Comparison of ENCODE assay signal across 2 cellular contexts in genomic region chr5:179766726-179767455, GRCh38.
TF ChIP-seq lines count a peak whose summit lies in the region.

No MANE protein-coding gene starts in this region.

TF ChIP-seq in SK-N-SH, 30 proteins besides CTCF, POLR2A, EP300 and RAD21 (continued from another document):
- TF ChIP-seq ZBTB33 (IDR thresholded peaks at IDR 0.05; ENCODE audit: borderline replicate concordance, low read depth) (no peak), RCOR1 (IDR thresholded peaks at IDR 0.05; ENCODE audit: low read length) (no peak), MAX (IDR thresholded peaks at IDR 0.05; ENCODE audit: low read depth) (no peak), SIN3A (IDR thresholded peaks at IDR 0.05; ENCODE audit: borderline replicate concordance, low read depth, low read length) (no peak), IRF3 (IDR thresholded peaks at IDR 0.05; ENCODE audit: low read depth, low read length) (no peak)
TF ChIP-seq in SK-N-SH: peak in this region for 0.

TF ChIP-seq in SK-N-SH treated with all-trans-retinoic acid at 6 μM for 48 hours, 23 proteins besides CTCF, POLR2A, EP300 and RAD21 (continued from another document):
- no peak for TF ChIP-seq ESRRG (CRISPR knock-in tag; IDR thresholded peaks at IDR 0.05)
TF ChIP-seq in SK-N-SH treated with all-trans-retinoic acid at 6 μM for 48 hours: peak in this region for 0.
